ENCODE assay signal across 8 cellular contexts in genomic region chr5:76855961-76856360, GRCh38.
DNase-seq lines count a peak whose midpoint lies in the region; ATAC-seq and TF ChIP-seq lines count a peak whose summit lies in the region.

No MANE protein-coding gene starts in this region.

- ATAC-seq in GM21576 (IDR thresholded peaks at IDR 0.05; ENCODE audit: unreplicated experiment), result peak; percentile 62

- TF ChIP-seq CTCF in GM13976 (IDR thresholded peaks at IDR 0.05; ENCODE audit: borderline replicate concordance, control extremely low read depth, extremely low read depth, insufficient read depth, missing control alignments), result no peak

- DNase-seq in SKM-1 (lab: John Stamatoyannopoulos, UW; ENCODE audit: unreplicated experiment) (peak; percentile 80), NCI-H510A treated with DMSO at 0.1 percent for 48 hours (lab: John Stamatoyannopoulos, UW) (no peak), inferior parietal cortex (ENCODE audit: extremely low spot score) (no peak), GM13976 (ENCODE audit: low spot score) (no peak)
- peak; percentile 27 for DNase-seq in central memory CD4-positive, alpha-beta T cell
- DNase-seq in stimulated activated CD8-positive, alpha-beta memory T cell treated with anti-CD3 and anti-CD28 coated beads, Interleukin-7, amount 100 ng/mL, for 4 hours (ENCODE audit: low read depth in 2 of 2), result peak; percentile 6 to 35
- DNase-seq in NK-92 treated with Interleukin-12 subunit alpha and Interleukin-12 subunit beta, amount 100 ng/mL, for 24 hours (lab: John Stamatoyannopoulos, UW), result no peak

- in situ Hi-C loops in GM13976 (cut with MboI; ENCODE audit: low sequenced_read_pairs, unreplicated experiment), result no loop called here

Comparison
In these comparisons a context has a peak if more than half of its experiments do, and no peak if none do; other contexts are left out.
1. DNase-seq: peak in SKM-1 (single experiment), central memory CD4-positive, alpha-beta T cell (single experiment) and stimulated activated CD8-positive, alpha-beta memory T cell treated with anti-CD3 and anti-CD28 coated beads, Interleukin-7, amount 100 ng/mL, for 4 hours (2 of 2); none in NK-92 treated with Interleukin-12 subunit alpha and Interleukin-12 subunit beta, amount 100 ng/mL, for 24 hours (single experiment), NCI-H510A treated with DMSO at 0.1 percent for 48 hours (single experiment), inferior parietal cortex (single experiment) and GM13976 (single experiment).